ENCODE assay signal across 8 cellular contexts in genomic region chr22:41596776-41597634, GRCh38. TPM values are rescaled to one million over a fixed set of nuclear protein-coding genes. Genes with fewer than 3 reads are reported as not detected.
A peak's percentile ranks its signal among the peaks of the same experiment; 100 is the strongest.
DNase-seq lines count a peak whose midpoint lies in the region; TF ChIP-seq lines count a peak whose summit lies in the region.

No MANE protein-coding gene starts in this region.

- DNase-seq in DMS153 treated with DMSO at 0.1 percent for 48 hours (lab: John Stamatoyannopoulos, UW; ENCODE audit: unreplicated experiment) (peak; percentile 32), HL-60 (ENCODE audit: low read depth in 1 of 2, low spot score in 1 of 2) (peak; percentile 30 to 61), SJCRH30 (peak; percentile 43 to 63), cerebellar cortex (ENCODE audit: low spot score) (peak; percentile 74), kidney glomerular epithelial cell (lab: John Stamatoyannopoulos, UW) (peak; percentile 35), KG1 (lab: John Stamatoyannopoulos, UW) (no peak), NCI-H526 treated with DMSO at 0.1 percent for 48 hours (lab: John Stamatoyannopoulos, UW) (no peak)
- DNase-seq in stimulated activated CD8-positive, alpha-beta memory T cell treated with anti-CD3 and anti-CD28 coated beads, Interleukin-4, amount 100 ng/mL, for 48 hours: peak; percentile 62

- peak; percentile 91 for TF ChIP-seq CTCF in HL-60 (IDR thresholded peaks at IDR 0.05; ENCODE audit: insufficient read depth, low read length)

- no peaks in the 10 kb centered on the region for H3K36me3 ChIP-seq in SJCRH30

- no peak overlapping the region for H3K4me3 ChIP-seq in HL-60 (replicated peaks; ENCODE audit: insufficient read depth, low read length)
- no peak overlapping the region for H3K4me3 ChIP-seq in SJCRH30

- no peaks in the 10 kb centered on the region for H3K4me1 ChIP-seq in SJCRH30

- no peaks in the 10 kb centered on the region for H3K9me3 ChIP-seq in SJCRH30 (replicated peaks)

- no peak overlapping the region for H3K27ac ChIP-seq in HL-60 (replicated peaks)
- H3K27ac ChIP-seq in SJCRH30: no peak overlapping the region

- H3K27me3 ChIP-seq in HL-60 (ENCODE audit: insufficient read depth, poor library complexity, severe bottlenecking) (no peaks in the 10 kb centered on the region), SJCRH30 (no peaks in the 10 kb centered on the region)

RNA-seq across cellular contexts. Expression of gene PMM1, which starts 7.4 kb away (rescaled TPM):
- total RNA-seq in SJCRH30 (2014; rRNA removed; shearing (Covaris generic)): 9.9 and 10.3 TPM in 2 replicates

RNA-seq across cellular contexts. Expression of gene DESI1, which starts 23.8 kb away (rescaled TPM):
- 21.4 and 22.1 TPM in 2 replicates for total RNA-seq in SJCRH30 (2014; rRNA removed; shearing (Covaris generic))

RNA-seq across cellular contexts. Expression of gene XRCC6, which starts 24.1 kb away (rescaled TPM):
- 528 and 532 TPM in 2 replicates for total RNA-seq in SJCRH30 (2014; rRNA removed; shearing (Covaris generic))

RNA-seq across cellular contexts. Expression of gene CSDC2, which starts 36.2 kb away (rescaled TPM):
- 3.1 and 3.7 TPM in 2 replicates for total RNA-seq in SJCRH30 (2014; rRNA removed; shearing (Covaris generic))

RNA-seq across cellular contexts. Expression of gene POLR3H, which starts 52.7 kb away (rescaled TPM):
- 12.9 and 14.7 TPM in 2 replicates for total RNA-seq in SJCRH30 (2014; rRNA removed; shearing (Covaris generic))

Comparison
In these comparisons a context has a peak if more than half of its experiments do, and no peak if none do; other contexts are left out.
1. DNase-seq: peak in DMS153 treated with DMSO at 0.1 percent for 48 hours (single experiment), HL-60 (2 of 2), SJCRH30 (2 of 2), cerebellar cortex (single experiment), kidney glomerular epithelial cell (single experiment) and stimulated activated CD8-positive, alpha-beta memory T cell treated with anti-CD3 and anti-CD28 coated beads, Interleukin-4, amount 100 ng/mL, for 48 hours (single experiment); none in KG1 (single experiment) and NCI-H526 treated with DMSO at 0.1 percent for 48 hours (single experiment).